Comparison of ENCODE assay signal across 13 cellular contexts in the genomic region with DNA sequence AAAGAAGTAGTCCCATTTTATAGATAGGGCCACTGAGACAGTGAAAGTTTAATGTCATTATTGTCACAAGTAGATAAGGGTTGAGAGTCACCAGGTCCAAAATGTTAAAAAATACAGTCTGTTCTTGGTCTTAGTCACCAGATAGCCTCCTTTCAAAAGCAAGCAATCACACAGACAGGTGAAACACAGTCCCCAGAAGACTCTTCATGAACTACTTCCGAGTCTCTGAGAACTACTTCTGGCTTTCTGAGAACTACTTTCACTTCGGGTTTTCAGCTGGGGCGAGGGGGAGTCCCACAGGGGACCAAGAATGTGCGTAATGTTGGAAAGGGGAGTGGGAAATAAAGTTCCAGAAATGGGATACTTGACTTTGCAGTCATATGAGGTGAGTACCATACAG.
A peak's percentile ranks its signal among the peaks of the same experiment; 100 is the strongest.
DNase-seq lines count a peak whose midpoint lies in the region; ATAC-seq and TF ChIP-seq lines count a peak whose summit lies in the region.
"Had no signal": no experiment of that assay in that cellular context is flagged by ENCODE, and none has a peak within 500 bp of the region (broad histone marks: within the 10 kb centered on the region; RNA-seq: fewer than 3 reads in every experiment).

No MANE protein-coding gene starts in this region.

- no peaks in the 10 kb centered on the region for H3K27me3 ChIP-seq in ascending aorta
- H3K27me3 ChIP-seq: adrenal gland had no signal

- peaks cover 1% of the 10 kb centered on the region for H3K27me3 Mint-ChIP-seq in activated T-cell treated with anti-CD3 and anti-CD28 coated beads, Interleukin-2, amount 50 U/mL, for 4 hours (ENCODE audit: low read depth)

- ATAC-seq in activated T-cell treated with anti-CD3 and anti-CD28 coated beads, Interleukin-2, amount 50 U/mL, for 4 hours: no peak
- ATAC-seq in GM21529 (IDR thresholded peaks at IDR 0.05; ENCODE audit: unreplicated experiment): peak; percentile 98
- peak; percentile 90 for ATAC-seq in HG03565 (IDR thresholded peaks at IDR 0.05; ENCODE audit: unreplicated experiment)

- H3K4me1 Mint-ChIP-seq in activated T-cell treated with anti-CD3 and anti-CD28 coated beads, Interleukin-2, amount 50 U/mL, for 4 hours (ENCODE audit: low read depth): peaks cover 1% of the 10 kb centered on the region

- H3K36me3 ChIP-seq in ascending aorta: no peaks in the 10 kb centered on the region
- H3K36me3 ChIP-seq: adrenal gland had no signal

- no peaks in the 10 kb centered on the region for H3K4me1 ChIP-seq in ascending aorta
- H3K4me1 ChIP-seq: adrenal gland had no signal

- H3K9me3 ChIP-seq in ascending aorta: peaks cover 0 to 4% of the 10 kb centered on the region in 2 donors
- H3K9me3 ChIP-seq: adrenal gland had no signal

- H3K36me3 Mint-ChIP-seq in activated T-cell treated with anti-CD3 and anti-CD28 coated beads, Interleukin-2, amount 50 U/mL, for 4 hours (ENCODE audit: insufficient read depth): no peaks in the 10 kb centered on the region

- peaks cover 6% of the 10 kb centered on the region for H3K9me3 Mint-ChIP-seq in activated T-cell treated with anti-CD3 and anti-CD28 coated beads, Interleukin-2, amount 50 U/mL, for 4 hours

- intact Hi-C loops in cardiac septum (cut with DNase I): no loop called here
- intact Hi-C loops in ascending aorta (cut with DNase I): no loop called here

- no peak overlapping the region for H3K27ac ChIP-seq in ascending aorta
- H3K27ac ChIP-seq: adrenal gland had no signal

- H3K4me3 ChIP-seq in fibroblast of villous mesenchyme (ENCODE audit: low read depth, low read length) (peak overlapping the region; percentile 12), ascending aorta (no peak overlapping the region)
- H3K4me3 ChIP-seq: adrenal gland had no signal

- no peak for DNase-seq in activated T-cell treated with anti-CD3 and anti-CD28 coated beads, Interleukin-2, amount 50 U/mL, for 4 hours
- no peak for DNase-seq in activated T-cell treated with anti-CD3 and anti-CD28 coated beads for 4 hours
- DNase-seq in fibroblast of villous mesenchyme (ENCODE audit: low read depth): no peak
- no peak for DNase-seq in cardiac septum (ENCODE audit: low spot score)
- DNase-seq in KBM-7: no peak
- no peak for DNase-seq in ascending aorta (ENCODE audit: low spot score in 2 of 2)
- DNase-seq: adrenal gland, endodermal cell, GDM1, GOT3, NCI-H2081 had no signal

- in situ Hi-C loops in KBM-7 (cut with MboI; ENCODE audit: low pct_unique_long_range_greater_than_20kb, low sequenced_read_pairs): no loop called here

- peak overlapping the region; percentile 61 for H3K4me3 Mint-ChIP-seq in activated T-cell treated with anti-CD3 and anti-CD28 coated beads, Interleukin-2, amount 50 U/mL, for 4 hours
- H3K4me3 Mint-ChIP-seq: endodermal cell had no signal

- TF ChIP-seq CTCF in fibroblast of villous mesenchyme (IDR thresholded peaks at IDR 0.05; ENCODE audit: insufficient read depth, low read depth, low read length): no peak
- no peak for TF ChIP-seq CTCF in ascending aorta (IDR thresholded peaks at IDR 0.05)

Comparison
In these comparisons a context has a peak if more than half of its experiments do, and no peak if none do; other contexts are left out.
1. ATAC-seq: peak in GM21529 (single experiment) and HG03565 (single experiment); none in activated T-cell treated with anti-CD3 and anti-CD28 coated beads, Interleukin-2, amount 50 U/mL, for 4 hours (0 of 2).